Comparison of ENCODE assay signal across 20 cellular contexts in the genomic region with DNA sequence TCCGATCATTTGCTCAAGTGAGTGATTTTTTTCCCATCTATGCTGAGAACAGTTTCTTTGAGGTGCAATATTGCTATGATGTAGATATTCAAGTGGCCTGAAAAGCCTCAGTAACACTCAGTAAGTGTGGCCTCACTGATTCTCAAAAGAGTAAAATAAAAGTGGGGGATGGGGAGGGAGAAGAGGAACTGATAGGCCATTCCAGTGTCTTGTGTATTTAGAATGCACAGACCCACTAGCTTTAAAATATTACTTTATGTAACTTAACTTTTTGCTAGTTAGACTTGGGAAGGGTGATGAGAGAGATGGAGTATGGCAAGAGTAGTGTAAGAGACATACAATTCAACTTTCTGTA.
DNase-seq lines count a peak whose midpoint lies in the region; ATAC-seq and TF ChIP-seq lines count a peak whose summit lies in the region.
"Had no signal": no experiment of that assay in that cellular context is flagged by ENCODE, and none has a peak within 500 bp of the region (broad histone marks: within the 10 kb centered on the region; RNA-seq: fewer than 3 reads in every experiment).

No MANE protein-coding gene starts in this region.

- POLR2A ChIA-PET in RWPE1 (lab: Yijun Ruan, JAX; ENCODE audit: low non-redundant PET): no interaction called here

- ATAC-seq in GM18868 (IDR thresholded peaks at IDR 0.05; ENCODE audit: unreplicated experiment) (peak; percentile 30), GM21447 (IDR thresholded peaks at IDR 0.05; ENCODE audit: unreplicated experiment) (peak; percentile 31), HG03354 (IDR thresholded peaks at IDR 0.05; ENCODE audit: poor library complexity, severe bottlenecking, unreplicated experiment) (peak; percentile 31), HG02840 (IDR thresholded peaks at IDR 0.05; ENCODE audit: low FRiP score, unreplicated experiment) (no peak)
- ATAC-seq: heart right ventricle; naive thymus-derived CD8-positive, alpha-beta T cell; stimulated activated naive CD8-positive, alpha-beta T cell treated with anti-CD3 and anti-CD28 coated beads, Interleukin-15, amount 100 ng/mL, for 72 hours had no signal

- H3K9me3 Mint-ChIP-seq in activated naive CD4-positive, alpha-beta T cell treated with anti-CD3 and anti-CD28 coated beads for 36 hours: no peaks in the 10 kb centered on the region
- H3K9me3 Mint-ChIP-seq: activated CD4-positive, alpha-beta T cell treated with anti-CD3 and anti-CD28 coated beads, Interleukin-2, amount 10 ng/mL, durations not matched to agents 24 days and 14 days; activated T-helper 1 cell treated with anti-CD3 and anti-CD28 coated beads, Interleukin-12 subunit alpha, Interleukin-12 subunit beta, Interleukin-2, Interleukin-4 antibody, amounts not matched to agents 30 ng/mL and 10 ng/mL and 1 ng/mL, durations not matched to agents 14 hours and 24 hours and 36 hours; naive thymus-derived CD8-positive, alpha-beta T cell had no signal

- no peaks in the 10 kb centered on the region for H3K4me1 Mint-ChIP-seq in activated naive CD4-positive, alpha-beta T cell treated with anti-CD3 and anti-CD28 coated beads for 36 hours (ENCODE audit: low read depth)
- H3K4me1 Mint-ChIP-seq: activated CD4-positive, alpha-beta T cell treated with anti-CD3 and anti-CD28 coated beads, Interleukin-2, amount 10 ng/mL, durations not matched to agents 24 days and 14 days; CD4-positive, alpha-beta memory T cell; stimulated activated naive CD8-positive, alpha-beta T cell treated with anti-CD3 and anti-CD28 coated beads, Interleukin-15, amount 100 ng/mL, for 72 hours had no signal

- CTCF ChIA-PET in activated naive CD4-positive, alpha-beta T cell treated with anti-CD3 and anti-CD28 coated beads for 36 hours (lab: Charles Lee): no interaction called here
- CTCF ChIA-PET in RWPE1 (lab: Yijun Ruan, JAX): interaction anchor here (0.6 kb wide), 1 partner anchor 45 kb away, joined by 3 read pairs; no protein-coding TSS in a partner anchor

- no peaks in the 10 kb centered on the region for H3K36me3 Mint-ChIP-seq in activated naive CD4-positive, alpha-beta T cell treated with anti-CD3 and anti-CD28 coated beads for 36 hours (ENCODE audit: low read depth)
- H3K36me3 Mint-ChIP-seq: activated naive CD8-positive, alpha-beta T cell; CD4-positive, alpha-beta memory T cell; naive thymus-derived CD8-positive, alpha-beta T cell had no signal

- H3K27me3 Mint-ChIP-seq in activated naive CD4-positive, alpha-beta T cell treated with anti-CD3 and anti-CD28 coated beads for 36 hours (ENCODE audit: low read depth): peaks cover 4% of the 10 kb centered on the region
- H3K27me3 Mint-ChIP-seq: activated CD4-positive, alpha-beta T cell treated with anti-CD3 and anti-CD28 coated beads, Interleukin-2, amount 10 ng/mL, durations not matched to agents 24 days and 14 days; activated naive CD8-positive, alpha-beta T cell had no signal

- no peak overlapping the region for H3K27ac Mint-ChIP-seq in activated naive CD4-positive, alpha-beta T cell treated with anti-CD3 and anti-CD28 coated beads for 36 hours
- H3K27ac Mint-ChIP-seq: activated CD4-positive, alpha-beta T cell treated with anti-CD3 and anti-CD28 coated beads, Interleukin-2, amount 10 ng/mL, durations not matched to agents 24 days and 14 days; activated naive CD8-positive, alpha-beta T cell; activated T-helper 1 cell treated with anti-CD3 and anti-CD28 coated beads, Interleukin-12 subunit alpha, Interleukin-12 subunit beta, Interleukin-2, Interleukin-4 antibody, amounts not matched to agents 30 ng/mL and 10 ng/mL and 1 ng/mL, durations not matched to agents 14 hours and 24 hours and 36 hours; CD4-positive, alpha-beta memory T cell; stimulated activated naive CD8-positive, alpha-beta T cell treated with anti-CD3 and anti-CD28 coated beads, Interleukin-15, amount 100 ng/mL, for 72 hours had no signal

- DNase-seq in germinal center (ENCODE audit: low spot score) (peak; percentile 3), RWPE1 (ENCODE audit: low spot score) (no peak)
- DNase-seq in activated naive CD4-positive, alpha-beta T cell treated with anti-CD3 and anti-CD28 coated beads for 36 hours: no peak
- DNase-seq: activated CD4-positive, alpha-beta T cell treated with anti-CD3 and anti-CD28 coated beads, Interleukin-2, amount 10 ng/mL, durations not matched to agents 24 days and 14 days; CD4-positive, alpha-beta memory T cell; heart right ventricle; NCI-H1048; NCI-H187 treated with DMSO at 0.1 percent for 48 hours; NCI-H345; stimulated activated CD4-positive, alpha-beta T cell treated with anti-CD3 and anti-CD28 coated beads, Interleukin-4, amount 100 ng/mL, for 24 hours; stimulated activated naive CD8-positive, alpha-beta T cell treated with anti-CD3 and anti-CD28 coated beads, Interleukin-15, amount 100 ng/mL, for 72 hours; T-helper 2 cell; tibial artery had no signal

- no peak overlapping the region for H3K27ac ChIP-seq in RWPE1
- H3K27ac ChIP-seq: heart right ventricle, tibial artery had no signal

- intact Hi-C loops in activated naive CD4-positive, alpha-beta T cell treated with anti-CD3 and anti-CD28 coated beads for 36 hours (cut with micrococcal nuclease): no loop called here

- no peak overlapping the region for H3K4me3 Mint-ChIP-seq in activated naive CD4-positive, alpha-beta T cell treated with anti-CD3 and anti-CD28 coated beads for 36 hours
- H3K4me3 Mint-ChIP-seq: activated CD4-positive, alpha-beta T cell treated with anti-CD3 and anti-CD28 coated beads, Interleukin-2, amount 10 ng/mL, durations not matched to agents 24 days and 14 days; activated naive CD8-positive, alpha-beta T cell; activated T-helper 1 cell treated with anti-CD3 and anti-CD28 coated beads, Interleukin-12 subunit alpha, Interleukin-12 subunit beta, Interleukin-2, Interleukin-4 antibody, amounts not matched to agents 30 ng/mL and 10 ng/mL and 1 ng/mL, durations not matched to agents 14 hours and 24 hours and 36 hours; CD4-positive, alpha-beta memory T cell; naive thymus-derived CD8-positive, alpha-beta T cell; stimulated activated naive CD8-positive, alpha-beta T cell treated with anti-CD3 and anti-CD28 coated beads, Interleukin-15, amount 100 ng/mL, for 72 hours had no signal

- no peak for TF ChIP-seq CTCF in RWPE1 (conservative IDR thresholded peaks at IDR 0.05; ENCODE audit: low read depth)
